In genomic region chr17:45812102-45812501, GRCh38 we compare ENCODE assay signal across 15 cellular contexts. TPM values are rescaled to one million over a fixed set of nuclear protein-coding genes. Genes with fewer than 3 reads are reported as not detected.
DNase-seq lines count a peak whose midpoint lies in the region; ATAC-seq and TF ChIP-seq lines count a peak whose summit lies in the region.
"Had no signal": no experiment of that assay in that cellular context is flagged by ENCODE, and none has a peak within 500 bp of the region (broad histone marks: within the 10 kb centered on the region; RNA-seq: fewer than 3 reads in every experiment).

No MANE protein-coding gene starts in this region.

- H3K27ac ChIP-seq in left ventricle myocardium inferior (replicated peaks) (no peak overlapping the region), OCI-LY7 (ENCODE audit: low read depth, low read length, poor library complexity, severe bottlenecking) (no peak overlapping the region), fibroblast of lung (ENCODE audit: insufficient read depth, low read length) (no peak overlapping the region), gastroesophageal sphincter (no peak overlapping the region)

- WGBS in gastroesophageal sphincter (ENCODE audit: low coverage in 1 of 2), 2 donors, result 71 to 72% methylated on average over 2 of the region's 3 CpGs

- no peak for TF ChIP-seq POLR2A in gastroesophageal sphincter (IDR thresholded peaks at IDR 0.05)

- H3K36me3 ChIP-seq in left ventricle myocardium inferior (no peaks in the 10 kb centered on the region), OCI-LY7 (ENCODE audit: insufficient read depth, low read length) (no peaks in the 10 kb centered on the region), fibroblast of lung (ENCODE audit: control insufficient read depth, insufficient read depth, low read length) (no peaks in the 10 kb centered on the region), gastroesophageal sphincter (no peaks in the 10 kb centered on the region)

- no peaks in the 10 kb centered on the region for H3K36me3 Mint-ChIP-seq in activated naive CD4-positive, alpha-beta T cell treated with anti-CD3 and anti-CD28 coated beads for 36 hours (ENCODE audit: low read depth)

- TF ChIP-seq CTCF in left ventricle myocardium inferior (IDR thresholded peaks at IDR 0.05; ENCODE audit: borderline replicate concordance) (peak; percentile 48), OCI-LY7 (conservative IDR thresholded peaks at IDR 0.05; ENCODE audit: low read length) (peak; percentile 37; the same call in 1 of the 2 replicates), fibroblast of lung (conservative IDR thresholded peaks at IDR 0.05 in 1 of 2, IDR thresholded peaks at IDR 0.05 in 1 of 2; ENCODE audit: low read depth in 1 of 2, low read length in 2 of 2) (peak in 1 of 2 donors; percentile 19), gastroesophageal sphincter (IDR thresholded peaks at IDR 0.05) (no peak)

- CTCF ChIA-PET in OCI-LY7 (lab: Charles Lee; ENCODE audit: unreplicated experiment), result no interaction called here
- CTCF ChIA-PET in activated naive CD4-positive, alpha-beta T cell treated with anti-CD3 and anti-CD28 coated beads for 36 hours (lab: Charles Lee), result interaction anchor here (0.6 to 1.0 kb wide), 3 partner anchors 81 to 179 kb away, joined by 3 to 5 read pairs (median 4); no protein-coding TSS in a partner anchor

- no peaks in the 10 kb centered on the region for H3K4me1 Mint-ChIP-seq in activated naive CD4-positive, alpha-beta T cell treated with anti-CD3 and anti-CD28 coated beads for 36 hours (ENCODE audit: low read depth)
- H3K4me1 Mint-ChIP-seq: nephron had no signal

- intact Hi-C loops in left ventricle myocardium inferior (cut with micrococcal nuclease) (no loop called here), Right ventricle myocardium superior (cut with DNase I) (no loop called here), OCI-LY7 (cut with micrococcal nuclease; ENCODE audit: unreplicated experiment) (no loop called here)
- intact Hi-C loops in activated naive CD4-positive, alpha-beta T cell treated with anti-CD3 and anti-CD28 coated beads for 36 hours (cut with micrococcal nuclease), result no loop called here

- H3K4me3 ChIP-seq in left ventricle myocardium inferior, result no peak overlapping the region
- H3K4me3 ChIP-seq in OCI-LY7 (ENCODE audit: low read depth, low read length, poor library complexity, severe bottlenecking), result no peak overlapping the region
- H3K4me3 ChIP-seq in fibroblast of lung (replicated peaks in 1 of 4; ENCODE audit: control extremely low read depth in 1 of 4, insufficient read depth in 1 of 4, low read depth in 3 of 4, low read length in 4 of 4), result no peak overlapping the region
- no peak overlapping the region for H3K4me3 ChIP-seq in gastroesophageal sphincter

- H3K27ac Mint-ChIP-seq in activated naive CD4-positive, alpha-beta T cell treated with anti-CD3 and anti-CD28 coated beads for 36 hours, result no peak overlapping the region
- H3K27ac Mint-ChIP-seq: nephron had no signal

- H4K20me1 ChIP-seq in OCI-LY7 (ENCODE audit: insufficient read depth, low read length) (no peaks in the 10 kb centered on the region), fibroblast of lung (ENCODE audit: control insufficient read depth, extremely low read depth, insufficient read depth, low read length) (no peaks in the 10 kb centered on the region)

- H3K27me3 Mint-ChIP-seq in activated naive CD4-positive, alpha-beta T cell treated with anti-CD3 and anti-CD28 coated beads for 36 hours (ENCODE audit: low read depth), result no peaks in the 10 kb centered on the region

- no peak for TF ChIP-seq EP300 in gastroesophageal sphincter (IDR thresholded peaks at IDR 0.05)

- DNase-seq in left ventricle myocardium inferior (no peak), Right ventricle myocardium superior (no peak), OCI-LY7 (ENCODE audit: low spot score) (peak; percentile 8), fibroblast of lung (ENCODE audit: low read depth in 2 of 2) (peak; percentile 5 to 16)
- DNase-seq in activated naive CD4-positive, alpha-beta T cell treated with anti-CD3 and anti-CD28 coated beads for 36 hours, result no peak
- DNase-seq: cerebellar nuclear complex; hippocampal formation; NCI-H187 treated with DMSO at 0.1 percent for 48 hours; stimulated activated CD4-positive, alpha-beta T cell treated with anti-CD3 and anti-CD28 coated beads, Interleukin-1b, Interleukin-23, amount 100 ng/mL, for 48 hours; substantia nigra; T-helper 1 cell had no signal

- H3K4me2 ChIP-seq in OCI-LY7 (ENCODE audit: low read length), result no peak overlapping the region
- H3K4me2 ChIP-seq in fibroblast of lung (ENCODE audit: extremely low read depth, insufficient read depth, low read length), result no peak overlapping the region

- ATAC-seq in Right ventricle myocardium superior (ENCODE audit: poor library complexity), result no peak
- ATAC-seq in gastroesophageal sphincter, result no peak
- ATAC-seq in GM21786 (IDR thresholded peaks at IDR 0.05; ENCODE audit: unreplicated experiment), result no peak
- ATAC-seq in HG02623 (IDR thresholded peaks at IDR 0.05; ENCODE audit: unreplicated experiment), result no peak

- H2AFZ ChIP-seq in OCI-LY7 (ENCODE audit: low read length) (no peak overlapping the region), fibroblast of lung (ENCODE audit: low read length) (no peak overlapping the region)

- H3K79me2 ChIP-seq in OCI-LY7 (ENCODE audit: insufficient read depth, low read depth, low read length) (no peaks in the 10 kb centered on the region), fibroblast of lung (ENCODE audit: control insufficient read depth, insufficient read depth, low read length) (no peaks in the 10 kb centered on the region)

- BruUV-seq in OCI-LY7 (replicated peaks; lab: Mats Ljungman, UMichigan), result no TSS peak

- POLR2A ChIA-PET in OCI-LY7 (lab: Charles Lee), result no interaction called here

- no peaks in the 10 kb centered on the region for H3K9me3 Mint-ChIP-seq in activated naive CD4-positive, alpha-beta T cell treated with anti-CD3 and anti-CD28 coated beads for 36 hours
- H3K9me3 Mint-ChIP-seq: nephron had no signal

- no peaks in the 10 kb centered on the region for H3K9me3 ChIP-seq in left ventricle myocardium inferior (replicated peaks)
- no peaks in the 10 kb centered on the region for H3K9me3 ChIP-seq in OCI-LY7 (ENCODE audit: low read length)
- H3K9me3 ChIP-seq in fibroblast of lung (ENCODE audit: control insufficient read depth, insufficient read depth, low read depth, low read length), result no peaks in the 10 kb centered on the region
- H3K9me3 ChIP-seq in gastroesophageal sphincter, result no peaks in the 10 kb centered on the region

- no peak overlapping the region for H3K4me3 Mint-ChIP-seq in activated naive CD4-positive, alpha-beta T cell treated with anti-CD3 and anti-CD28 coated beads for 36 hours
- H3K4me3 Mint-ChIP-seq: nephron had no signal

- peaks cover 6% of the 10 kb centered on the region for H3K4me1 ChIP-seq in left ventricle myocardium inferior
- no peaks in the 10 kb centered on the region for H3K4me1 ChIP-seq in OCI-LY7 (ENCODE audit: insufficient read depth, low read length, poor library complexity, severe bottlenecking)
- no peaks in the 10 kb centered on the region for H3K4me1 ChIP-seq in fibroblast of lung (ENCODE audit: control insufficient read depth, extremely low read depth, insufficient read depth, low read length)
- H3K4me1 ChIP-seq in gastroesophageal sphincter, result no peaks in the 10 kb centered on the region

- no peaks in the 10 kb centered on the region for H3K9me2 ChIP-seq in OCI-LY7 (ENCODE audit: insufficient read depth, low read length)

- no peak overlapping the region for H3K9ac ChIP-seq in fibroblast of lung (ENCODE audit: insufficient read depth, low read length)

- H3K27me3 ChIP-seq in left ventricle myocardium inferior (ENCODE audit: low read depth), result peaks cover 56% of the 10 kb centered on the region
- no peaks in the 10 kb centered on the region for H3K27me3 ChIP-seq in fibroblast of lung (ENCODE audit: control insufficient read depth, insufficient read depth, low read length)
- peaks cover 63% of the 10 kb centered on the region for H3K27me3 ChIP-seq in gastroesophageal sphincter

RNA-seq across cellular contexts. Expression of gene CRHR1, which starts 28.0 kb away (rescaled TPM):
- total RNA-seq in left ventricle myocardium inferior (not detected), Right ventricle myocardium superior (not detected), OCI-LY7 (2022) (not detected in 2 replicates), fibroblast of lung (not detected in 2 replicates), gastroesophageal sphincter (under 1 TPM in 3 of 4 donors, not detected in 1; 0.10 to 0.54 (median 0.35) TPM)
- not detected in 2 replicates for total RNA-seq in OCI-LY7 (2014; rRNA removed; shearing (Covaris generic))
- not detected in 2 replicates for polyA plus RNA-seq in fibroblast of lung
- polyA plus RNA-seq in fibroblast of lung (2012), result not detected in 2 replicates
- polyA minus RNA-seq in fibroblast of lung (ENCODE audit: low replicate concordance), result not detected in 2 replicates
- total RNA-seq in activated naive CD4-positive, alpha-beta T cell treated with anti-CD3 and anti-CD28 coated beads for 36 hours, result not detected

RNA-seq across cellular contexts. Expression of gene SPPL2C, which starts 32.6 kb away (rescaled TPM):
- total RNA-seq in left ventricle myocardium inferior (not detected), Right ventricle myocardium superior (not detected), OCI-LY7 (2022) (not detected in 2 replicates), fibroblast of lung (not detected in 2 replicates), gastroesophageal sphincter (not detected)
- total RNA-seq in OCI-LY7 (2014; rRNA removed; shearing (Covaris generic)), result not detected in 2 replicates
- not detected in 2 replicates for polyA plus RNA-seq in fibroblast of lung
- not detected in 2 replicates for polyA plus RNA-seq in fibroblast of lung (2012)
- not detected in 2 replicates for polyA minus RNA-seq in fibroblast of lung (ENCODE audit: low replicate concordance)
- not detected for total RNA-seq in activated naive CD4-positive, alpha-beta T cell treated with anti-CD3 and anti-CD28 coated beads for 36 hours

Comparison
In these comparisons a context has a peak if more than half of its experiments do, and no peak if none do; other contexts are left out.
1. DNase-seq: peak in OCI-LY7 (single experiment) and fibroblast of lung (2 of 2); none in left ventricle myocardium inferior (single experiment), Right ventricle myocardium superior (single experiment) and activated naive CD4-positive, alpha-beta T cell treated with anti-CD3 and anti-CD28 coated beads for 36 hours (single experiment).
2. CTCF ChIP-seq: peak in left ventricle myocardium inferior (single experiment) and OCI-LY7 (single experiment); none in gastroesophageal sphincter (0 of 4).